Comparison of ENCODE assay signal across 8 cellular contexts in genomic region chr19:45668342-45668871, GRCh38. TPM values are rescaled to one million over a fixed set of nuclear protein-coding genes. Genes with fewer than 3 reads are reported as not detected.
DNase-seq lines count a peak whose midpoint lies in the region; ATAC-seq and TF ChIP-seq lines count a peak whose summit lies in the region.

No MANE protein-coding gene starts in this region.

- peaks cover 0 to 13% of the 10 kb centered on the region in 2 donors for H3K36me3 Mint-ChIP-seq in naive B cell

- H3K27ac Mint-ChIP-seq in naive B cell = peak overlapping the region in 4 of 6 donors; percentile 20 to 74 (median 44)

- no peak for TF ChIP-seq CTCF in breast epithelium (IDR thresholded peaks at IDR 0.05)

- H3K4me3 Mint-ChIP-seq in naive B cell = peak overlapping the region; percentile 76 to 90 (median 85)

- peaks cover 46 to 62% (median 61%) of the 10 kb centered on the region in 3 donors for H3K27me3 Mint-ChIP-seq in naive B cell

- intact Hi-C loops in breast epithelium (cut with DNase I; ENCODE audit: low total_unique reads) = loop anchor here (10.0 kb wide), 1 partner anchor 544 kb away; no protein-coding TSS in a partner anchor

- DNase-seq in NT2/D1 (ENCODE audit: low read depth, low spot score) = no peak
- DNase-seq in breast epithelium (ENCODE audit: low spot score in 2 of 2) = no peak
- DNase-seq in naive B cell = peak; percentile 31
- no peak for DNase-seq in NCI-H1436 (lab: John Stamatoyannopoulos, UW)
- no peak for DNase-seq in LoVo (ENCODE audit: low spot score)
- DNase-seq in DMS153 treated with DMSO at 0.1 percent for 48 hours (lab: John Stamatoyannopoulos, UW; ENCODE audit: unreplicated experiment) = no peak

- no peaks in the 10 kb centered on the region for H3K9me3 ChIP-seq in NT2/D1 (ENCODE audit: insufficient read depth, low read length)
- H3K9me3 ChIP-seq in breast epithelium = no peaks in the 10 kb centered on the region

- H3K9ac ChIP-seq in NT2/D1 (ENCODE audit: insufficient read length, low read depth) = peak overlapping the region; percentile 61

- H3K27me3 ChIP-seq in NT2/D1 (ENCODE audit: insufficient read depth, insufficient read length) (peaks cover 32% of the 10 kb centered on the region), breast epithelium (peaks cover 2 to 13% of the 10 kb centered on the region in 2 donors)

- no peak for TF ChIP-seq POLR2A in breast epithelium (IDR thresholded peaks at IDR 0.05)

- H3K36me3 ChIP-seq in NT2/D1 (ENCODE audit: insufficient read depth, insufficient read length, low read length) (no peaks in the 10 kb centered on the region), breast epithelium (no peaks in the 10 kb centered on the region)

- ATAC-seq in GM18502 (IDR thresholded peaks at IDR 0.05; ENCODE audit: poor library complexity, unreplicated experiment) = peak; percentile 3
- peak; percentile 37 to 42 for ATAC-seq in naive B cell (ENCODE audit: low read depth in 2 of 2)
- ATAC-seq in GM18519 (IDR thresholded peaks at IDR 0.05; ENCODE audit: low FRiP score, unreplicated experiment) = no peak

- H3K27ac ChIP-seq in breast epithelium = peak overlapping the region; percentile 21 to 25

- H3K4me1 Mint-ChIP-seq in naive B cell = peaks cover 27 to 38% (median 37%) of the 10 kb centered on the region in 3 donors

- H3K4me3 ChIP-seq in NT2/D1 (ENCODE audit: insufficient read length, low read depth) = peak overlapping the region; percentile 46
- peak overlapping the region in 2 of 3 donors; percentile 45 to 66 for H3K4me3 ChIP-seq in breast epithelium

- H3K9me3 Mint-ChIP-seq in naive B cell = peaks cover 0 to 9% (median 0%) of the 10 kb centered on the region in 7 donors

- peaks cover 6% of the 10 kb centered on the region for H3K4me1 ChIP-seq in NT2/D1 (ENCODE audit: insufficient read depth, insufficient read length)
- H3K4me1 ChIP-seq in breast epithelium = peaks cover 0 to 5% of the 10 kb centered on the region in 2 donors

RNA-seq across cellular contexts. Expression of gene GIPR, which starts 0.4 kb away (rescaled TPM):
- total RNA-seq in breast epithelium = 1 to 10 TPM in 2 of 3 donors, under 1 TPM in 1; 0.16 to 4.9 (median 4.8) TPM
- polyA plus RNA-seq in naive B cell (ENCODE audit: low read depth in 6 of 6) = not detected

RNA-seq across cellular contexts. Expression of gene SNRPD2, which starts 23.3 kb away (rescaled TPM):
- 100 to 1,000 TPM; 175 to 238 (median 191) TPM for total RNA-seq in breast epithelium
- 1,000 to 10,000 TPM in 2 of 6 donors, 100 to 1,000 TPM in 4; 808 to 1,139 (median 906) TPM for polyA plus RNA-seq in naive B cell (ENCODE audit: low read depth in 6 of 6)

RNA-seq across cellular contexts. Expression of gene QPCTL, which starts 24.1 kb away (rescaled TPM):
- 1 to 10 TPM; 6.1 to 9.4 (median 7.2) TPM for total RNA-seq in breast epithelium
- polyA plus RNA-seq in naive B cell (ENCODE audit: low read depth in 6 of 6) = 1 to 10 TPM in 5 of 6 donors, under 1 TPM in 1; 0.70 to 6.8 (median 1.7) TPM

RNA-seq across cellular contexts. Expression of gene EML2, which starts 29.2 kb away (rescaled TPM):
- 10 to 100 TPM; 27.7 to 42.0 (median 32.4) TPM for total RNA-seq in breast epithelium
- 10 to 100 TPM in 3 of 6 donors, 1 to 10 TPM in 3; 4.3 to 14.1 (median 10.3) TPM for polyA plus RNA-seq in naive B cell (ENCODE audit: low read depth in 6 of 6)
